Comparison of ENCODE assay signal across 15 cellular contexts in the genomic region with DNA sequence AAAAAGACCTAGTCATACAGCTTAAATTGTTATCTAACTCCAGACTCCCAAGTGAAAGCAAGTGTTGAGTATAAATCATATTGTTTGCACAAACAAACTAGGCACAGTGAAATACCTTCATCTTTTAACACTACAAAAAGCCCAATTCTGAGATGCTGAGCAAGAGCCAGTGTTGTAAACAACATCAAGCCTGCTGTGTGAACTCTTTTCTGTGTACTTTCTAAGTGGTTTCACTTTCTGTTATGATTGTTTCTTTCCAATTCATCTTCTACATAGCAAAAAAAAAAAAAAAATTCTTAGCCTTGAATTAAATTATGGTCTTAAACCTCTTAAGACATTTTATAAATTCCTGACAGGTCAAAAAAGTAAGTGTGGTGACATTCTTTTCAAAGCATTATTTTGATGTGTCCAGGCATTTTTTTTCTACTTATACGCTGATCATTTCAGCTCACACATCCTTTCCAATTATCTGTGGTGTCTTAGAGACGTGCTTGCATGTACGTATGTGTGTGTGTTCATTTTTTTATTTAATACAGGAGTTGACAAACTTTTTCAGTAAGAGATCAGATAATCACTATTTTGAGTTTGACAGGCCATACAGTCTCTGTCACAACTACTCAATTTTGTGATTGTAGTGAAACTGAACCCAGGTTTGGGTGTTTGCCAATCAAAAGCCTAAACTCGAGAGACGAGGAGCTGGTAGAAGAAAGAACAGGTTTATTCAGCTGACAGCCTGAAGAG.
DNase-seq lines count a peak whose midpoint lies in the region; ATAC-seq and TF ChIP-seq lines count a peak whose summit lies in the region.
"Had no signal": no experiment of that assay in that cellular context is flagged by ENCODE, and none has a peak within 500 bp of the region (broad histone marks: within the 10 kb centered on the region; RNA-seq: fewer than 3 reads in every experiment).

No MANE protein-coding gene starts in this region.

- ATAC-seq in PC-3 (peak; percentile 50), left lobe of liver (peak; percentile 79), upper lobe of right lung (no peak), HG02763 (IDR thresholded peaks at IDR 0.05; ENCODE audit: unreplicated experiment) (no peak)
- ATAC-seq: effector memory CD8-positive, alpha-beta T cell; natural killer cell treated with Interleukin-12 subunit alpha and Interleukin-12 subunit beta and Interleukin-15 and Interleukin-18, amount 100 ng/mL, for 72 hours had no signal

- H3K27me3 ChIP-seq in PC-3 (ENCODE audit: low read length) (no peaks in the 10 kb centered on the region), upper lobe of right lung (no peaks in the 10 kb centered on the region)
- H3K27me3 ChIP-seq: testis had no signal

- no peaks in the 10 kb centered on the region for H3K9me2 ChIP-seq in PC-3 (replicated peaks; ENCODE audit: low read length)

- DNase-seq in NOMO-1 (lab: John Stamatoyannopoulos, UW; ENCODE audit: unreplicated experiment in 2 of 2) (peak; percentile 51 to 62), NOMO-1 treated with DMSO at 0.1 percent for 48 hours (lab: John Stamatoyannopoulos, UW; ENCODE audit: unreplicated experiment) (no peak), PC-3 (peak; percentile 4), left lobe of liver (ENCODE audit: low spot score) (no peak), upper lobe of right lung (no peak), head of caudate nucleus (no peak), LoVo (ENCODE audit: low spot score) (no peak)
- DNase-seq: activated CD4-positive, alpha-beta T cell treated with anti-CD3 and anti-CD28 coated beads, Interleukin-2, amount 10 ng/mL, durations not matched to agents 7 days and 5 days; activated T-cell treated with anti-CD3 and anti-CD28 coated beads, Interleukin-2, amount 50 U/mL, for 48 hours; effector memory CD8-positive, alpha-beta T cell; KG1; NCI-H2171 had no signal

- H3F3A ChIP-seq in PC-3 (ENCODE audit: low read length, unreplicated experiment) = no peaks in the 10 kb centered on the region

- intact Hi-C loops in PC-3 (cut with micrococcal nuclease) (loop anchor here (2.0 to 10.0 kb wide), 3 partner anchors 151 to 937 kb away; no protein-coding TSS in a partner anchor), upper lobe of right lung (cut with DNase I) (no loop called here), head of caudate nucleus (cut with DNase I) (no loop called here)

- POLR2A ChIA-PET in PC-3 (lab: Charles Lee; ENCODE audit: unreplicated experiment) = no interaction called here

- BruUV-seq in PC-3 (replicated peaks; lab: Mats Ljungman, UMichigan) = no TSS peak

- H2AFZ ChIP-seq in PC-3 (ENCODE audit: low read length) = peak overlapping the region; percentile 86

- H3K4me3 ChIP-seq in PC-3 (ENCODE audit: low read length) = peak overlapping the region; percentile 67
- peak overlapping the region; percentile 42 for H3K4me3 ChIP-seq in upper lobe of right lung
- H3K4me3 ChIP-seq: testis had no signal

- no peaks in the 10 kb centered on the region for H3K4me1 ChIP-seq in PC-3 (ENCODE audit: insufficient read depth, low read length)
- no peaks in the 10 kb centered on the region for H3K4me1 ChIP-seq in upper lobe of right lung
- H3K4me1 ChIP-seq: testis had no signal

- CTCF ChIA-PET in PC-3 (lab: Charles Lee) = no interaction called here

- H3K36me3 ChIP-seq in PC-3 (ENCODE audit: low read depth, low read length) (no peaks in the 10 kb centered on the region), upper lobe of right lung (no peaks in the 10 kb centered on the region)

- peak overlapping the region; percentile 85 for H3K4me2 ChIP-seq in PC-3 (ENCODE audit: low read length)

- H3K9me3 ChIP-seq in PC-3 (ENCODE audit: low read length) (no peaks in the 10 kb centered on the region), upper lobe of right lung (no peaks in the 10 kb centered on the region)
- H3K9me3 ChIP-seq: testis had no signal

- H3K79me2 ChIP-seq in PC-3 (ENCODE audit: low read length) = no peaks in the 10 kb centered on the region

- H3K9ac ChIP-seq in PC-3 (ENCODE audit: low read length) = no peak overlapping the region

- H3K27ac ChIP-seq in PC-3 (ENCODE audit: low read length) (no peak overlapping the region), upper lobe of right lung (no peak overlapping the region)
- H3K27ac ChIP-seq: testis had no signal

- TF ChIP-seq CTCF in PC-3 (conservative IDR thresholded peaks at IDR 0.05; ENCODE audit: low read depth, low read length) = no peak
- TF ChIP-seq CTCF in upper lobe of right lung (IDR thresholded peaks at IDR 0.05) = no peak

- H4K20me1 ChIP-seq in PC-3 (ENCODE audit: low read length) = no peaks in the 10 kb centered on the region

Comparison
In these comparisons a context has a peak if more than half of its experiments do, and no peak if none do; other contexts are left out.
1. DNase-seq: peak in NOMO-1 (2 of 2) and PC-3 (single experiment); none in NOMO-1 treated with DMSO at 0.1 percent for 48 hours (single experiment), left lobe of liver (single experiment), upper lobe of right lung (single experiment), head of caudate nucleus (0 of 42) and LoVo (single experiment).
2. ATAC-seq: peak in PC-3 (single experiment) and left lobe of liver (single experiment); none in upper lobe of right lung (single experiment) and HG02763 (single experiment).